Comparison of ENCODE assay signal across 8 cellular contexts in genomic region chr12:72925716-72926115, GRCh38.
"Had no signal": no experiment of that assay in that cellular context is flagged by ENCODE, and none has a peak within 500 bp of the region (broad histone marks: within the 10 kb centered on the region; RNA-seq: fewer than 3 reads in every experiment).

No MANE protein-coding gene starts in this region.

- ATAC-seq: HCT116, HepG2 had no signal

- H3K27me3 Mint-ChIP-seq: IgD-negative memory B cell had no signal

- H3K4me3 ChIP-seq: GM23248, HAP-1 had no signal

- H3K36me3 Mint-ChIP-seq: IgD-negative memory B cell had no signal

- H3K9me3 Mint-ChIP-seq: IgD-negative memory B cell had no signal

- DNase-seq: GM23248, GOT3, H7, HFFc6 had no signal

- H3K4me1 Mint-ChIP-seq: IgD-negative memory B cell had no signal

- H3K4me3 Mint-ChIP-seq: HFFc6 had no signal

- H3K27ac Mint-ChIP-seq: HFFc6, IgD-negative memory B cell had no signal
